Comparison of ENCODE assay signal across 10 cellular contexts in the genomic region with DNA sequence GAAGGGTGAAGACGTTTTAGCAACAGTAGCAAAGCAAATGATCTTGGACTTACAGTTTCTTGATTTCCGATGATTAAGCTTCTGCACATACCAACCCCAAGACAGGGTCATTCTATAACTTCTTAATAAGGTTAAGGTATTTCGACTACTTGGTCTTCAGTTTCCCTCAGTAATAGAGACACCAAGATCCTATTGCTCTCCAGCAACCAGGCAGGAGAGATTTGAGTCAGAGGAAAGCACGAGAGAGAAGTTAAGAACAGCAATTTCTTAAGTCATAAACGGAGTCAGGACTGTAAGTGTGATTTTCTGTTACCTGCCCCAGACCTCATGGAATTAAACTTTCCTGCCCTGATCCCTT.
DNase-seq lines count a peak whose midpoint lies in the region; ATAC-seq and TF ChIP-seq lines count a peak whose summit lies in the region.
"Had no signal": no experiment of that assay in that cellular context is flagged by ENCODE, and none has a peak within 500 bp of the region (broad histone marks: within the 10 kb centered on the region; RNA-seq: fewer than 3 reads in every experiment).

No MANE protein-coding gene starts in this region.

- TF ChIP-seq POLR2A in gastroesophageal sphincter (IDR thresholded peaks at IDR 0.05) (no peak), suprapubic skin (IDR thresholded peaks at IDR 0.05) (no peak)

- peak; percentile 19 for ATAC-seq in HG03460 (IDR thresholded peaks at IDR 0.05; ENCODE audit: unreplicated experiment)
- no peak for ATAC-seq in gastroesophageal sphincter
- no peak for ATAC-seq in WTC11

- peaks cover 1% of the 10 kb centered on the region for H3K36me3 Mint-ChIP-seq in T-helper 2 cell treated with Interferon-gamma antibody and Interleukin-4, amounts not matched to agents 5 μg/mL and 100 μg/mL, for 36 hours (ENCODE audit: low read depth)
- H3K36me3 Mint-ChIP-seq in WTC11 = peaks cover 27% of the 10 kb centered on the region
- peaks cover 1% of the 10 kb centered on the region for H3K36me3 Mint-ChIP-seq in activated CD4-positive, alpha-beta T cell treated with anti-CD3 and anti-CD28 coated beads, Interleukin-2, amount 10 ng/mL, durations not matched to agents 7 days and 5 days (ENCODE audit: low read depth)
- H3K36me3 Mint-ChIP-seq: memory B cell, T-cell had no signal

- H3K27ac ChIP-seq in gastroesophageal sphincter (peak overlapping the region; percentile 48 to 94 (median 89)), suprapubic skin (peak overlapping the region; percentile 82)

- 36 to 37% methylated on average over 5 of the region's 5 CpGs for WGBS in gastroesophageal sphincter (ENCODE audit: low coverage in 1 of 2), 2 donors
- 42% methylated on average over 5 of the region's 5 CpGs for whole genome bisulfite sequencing in suprapubic skin

- DNase-seq in T-helper 2 cell treated with Interferon-gamma antibody and Interleukin-4, amounts not matched to agents 5 μg/mL and 100 μg/mL, for 36 hours (ENCODE audit: low spot score) = no peak
- DNase-seq in T-helper 2 cell (no peak), suprapubic skin (ENCODE audit: low spot score in 2 of 2) (no peak), WTC11 (ENCODE audit: low spot score) (no peak), COLO668 (lab: John Stamatoyannopoulos, UW; ENCODE audit: unreplicated experiment) (no peak)
- no peak for DNase-seq in activated CD4-positive, alpha-beta T cell treated with anti-CD3 and anti-CD28 coated beads, Interleukin-2, amount 10 ng/mL, durations not matched to agents 7 days and 5 days

- peaks cover 33% of the 10 kb centered on the region for H3K27me3 Mint-ChIP-seq in T-helper 2 cell treated with Interferon-gamma antibody and Interleukin-4, amounts not matched to agents 5 μg/mL and 100 μg/mL, for 36 hours (ENCODE audit: low read depth)
- H3K27me3 Mint-ChIP-seq in WTC11 (ENCODE audit: low read depth) = peaks cover 26% of the 10 kb centered on the region
- peaks cover 9% of the 10 kb centered on the region for H3K27me3 Mint-ChIP-seq in activated CD4-positive, alpha-beta T cell treated with anti-CD3 and anti-CD28 coated beads, Interleukin-2, amount 10 ng/mL, durations not matched to agents 7 days and 5 days

- H3K36me3 ChIP-seq in gastroesophageal sphincter (no peaks in the 10 kb centered on the region), suprapubic skin (no peaks in the 10 kb centered on the region)

- H3K4me3 ChIP-seq in gastroesophageal sphincter (peak overlapping the region in 1 of 2 donors; percentile 50), suprapubic skin (peak overlapping the region; percentile 42)

- H3K4me1 ChIP-seq in gastroesophageal sphincter (peaks cover 0 to 22% (median 4%) of the 10 kb centered on the region in 3 donors), suprapubic skin (peaks cover 16% of the 10 kb centered on the region)

- H3K27me3 ChIP-seq in gastroesophageal sphincter (no peaks in the 10 kb centered on the region), suprapubic skin (no peaks in the 10 kb centered on the region)

- H3K4me3 Mint-ChIP-seq in T-helper 2 cell treated with Interferon-gamma antibody and Interleukin-4, amounts not matched to agents 5 μg/mL and 100 μg/mL, for 36 hours = peak overlapping the region; percentile 67
- no peak overlapping the region for H3K4me3 Mint-ChIP-seq in WTC11
- H3K4me3 Mint-ChIP-seq in activated CD4-positive, alpha-beta T cell treated with anti-CD3 and anti-CD28 coated beads, Interleukin-2, amount 10 ng/mL, durations not matched to agents 7 days and 5 days = no peak overlapping the region

- peaks cover 4% of the 10 kb centered on the region for H3K4me1 Mint-ChIP-seq in T-helper 2 cell treated with Interferon-gamma antibody and Interleukin-4, amounts not matched to agents 5 μg/mL and 100 μg/mL, for 36 hours (ENCODE audit: low read depth)
- H3K4me1 Mint-ChIP-seq in WTC11 = peaks cover 19% of the 10 kb centered on the region
- peaks cover 9% of the 10 kb centered on the region for H3K4me1 Mint-ChIP-seq in activated CD4-positive, alpha-beta T cell treated with anti-CD3 and anti-CD28 coated beads, Interleukin-2, amount 10 ng/mL, durations not matched to agents 7 days and 5 days

- TF ChIP-seq CTCF in gastroesophageal sphincter (IDR thresholded peaks at IDR 0.05) = no peak
- no peak for TF ChIP-seq CTCF in suprapubic skin (IDR thresholded peaks at IDR 0.05)
- TF ChIP-seq CTCF in WTC11 (IDR thresholded peaks at IDR 0.05) = no peak

- CTCF ChIA-PET in WTC11 (lab: Charles Lee) = interaction anchor here (0.8 to 1.7 kb wide), 8 partner anchors 13 to 899 kb away, joined by 3 to 17 read pairs (median 5); no protein-coding TSS in a partner anchor
- CTCF ChIA-PET in activated CD4-positive, alpha-beta T cell treated with anti-CD3 and anti-CD28 coated beads, Interleukin-2, amount 10 ng/mL, durations not matched to agents 7 days and 5 days (lab: Charles Lee) = interaction anchor here (1.1 kb wide), 1 partner anchor 724 kb away, joined by 3 read pairs; no protein-coding TSS in a partner anchor

- no peak overlapping the region for H3K27ac Mint-ChIP-seq in T-helper 2 cell treated with Interferon-gamma antibody and Interleukin-4, amounts not matched to agents 5 μg/mL and 100 μg/mL, for 36 hours
- H3K27ac Mint-ChIP-seq in WTC11 = no peak overlapping the region
- H3K27ac Mint-ChIP-seq in activated CD4-positive, alpha-beta T cell treated with anti-CD3 and anti-CD28 coated beads, Interleukin-2, amount 10 ng/mL, durations not matched to agents 7 days and 5 days = no peak overlapping the region
- H3K27ac Mint-ChIP-seq: memory B cell, T-cell had no signal

- H3K9me3 ChIP-seq in gastroesophageal sphincter (no peaks in the 10 kb centered on the region), suprapubic skin (no peaks in the 10 kb centered on the region)

- POLR2A ChIA-PET in WTC11 (lab: Charles Lee) = no interaction called here
- POLR2A ChIA-PET in activated CD4-positive, alpha-beta T cell treated with anti-CD3 and anti-CD28 coated beads, Interleukin-2, amount 10 ng/mL, durations not matched to agents 7 days and 5 days (lab: Charles Lee) = no interaction called here

- peaks cover 13% of the 10 kb centered on the region for H3K9me3 Mint-ChIP-seq in T-helper 2 cell treated with Interferon-gamma antibody and Interleukin-4, amounts not matched to agents 5 μg/mL and 100 μg/mL, for 36 hours
- H3K9me3 Mint-ChIP-seq in WTC11 = peaks cover 39% of the 10 kb centered on the region
- peaks cover 14% of the 10 kb centered on the region for H3K9me3 Mint-ChIP-seq in activated CD4-positive, alpha-beta T cell treated with anti-CD3 and anti-CD28 coated beads, Interleukin-2, amount 10 ng/mL, durations not matched to agents 7 days and 5 days

- no peak for TF ChIP-seq EP300 in gastroesophageal sphincter (IDR thresholded peaks at IDR 0.05)
- no peak for TF ChIP-seq EP300 in suprapubic skin (IDR thresholded peaks at IDR 0.05)

TF ChIP-seq in WTC11, 78 proteins besides CTCF, POLR2A, EP300 and RAD21 (continues in another document):
- TF ChIP-seq, protein P1, sequence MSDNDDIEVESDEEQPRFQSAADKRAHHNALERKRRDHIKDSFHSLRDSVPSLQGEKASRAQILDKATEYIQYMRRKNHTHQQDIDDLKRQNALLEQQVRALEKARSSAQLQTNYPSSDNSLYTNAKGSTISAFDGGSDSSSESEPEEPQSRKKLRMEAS (CRISPR knock-in tag; IDR thresholded peaks at IDR 0.05) = no peak
- no peak for TF ChIP-seq ZNF423 (CRISPR knock-in tag; IDR thresholded peaks at IDR 0.05)
- TF ChIP-seq ZNF138 (CRISPR knock-in tag; conservative IDR thresholded peaks at IDR 0.05) = no peak
- TF ChIP-seq RELA (CRISPR knock-in tag; IDR thresholded peaks at IDR 0.05; ENCODE audit: borderline replicate concordance) = no peak
- no peak for TF ChIP-seq GRHL2 (CRISPR knock-in tag; IDR thresholded peaks at IDR 0.05; ENCODE audit: insufficient replicate concordance, severe bottlenecking)
- no peak for TF ChIP-seq RORB (CRISPR knock-in tag; IDR thresholded peaks at IDR 0.05)
- TF ChIP-seq, protein P2, sequence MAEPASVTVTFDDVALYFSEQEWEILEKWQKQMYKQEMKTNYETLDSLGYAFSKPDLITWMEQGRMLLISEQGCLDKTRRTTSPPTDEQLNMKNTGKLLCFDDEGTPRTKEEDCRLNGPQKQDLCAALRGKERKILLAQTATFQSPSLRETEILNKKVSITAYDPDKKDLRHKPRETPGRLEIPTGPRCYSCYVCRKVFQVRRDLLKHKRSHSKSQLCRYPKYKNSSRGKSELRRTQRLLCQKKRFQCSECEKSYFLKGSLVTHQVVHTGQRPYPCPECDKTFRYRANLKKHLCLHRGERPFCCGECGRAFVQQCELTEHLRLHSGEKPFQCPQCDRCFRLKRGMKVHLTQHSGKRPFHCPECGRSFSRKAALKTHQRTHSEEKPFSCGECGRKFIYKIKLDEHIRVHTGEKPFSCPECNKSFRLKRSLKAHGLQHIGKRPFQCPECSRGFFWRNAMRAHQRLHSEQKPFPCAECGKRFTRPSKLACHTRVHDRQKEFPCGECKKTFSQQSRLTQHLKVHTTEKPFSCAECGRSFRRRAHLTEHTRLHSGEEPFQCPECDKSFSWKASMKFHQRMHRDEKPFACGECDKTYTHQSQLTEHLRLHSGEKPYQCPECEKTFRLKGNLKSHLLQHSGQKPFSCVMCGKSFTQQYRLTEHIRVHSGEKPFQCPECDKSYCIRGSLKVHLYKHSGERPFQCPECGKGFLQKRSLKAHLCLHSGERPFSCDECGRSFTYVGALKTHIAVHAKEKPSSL (CRISPR knock-in tag; conservative IDR thresholded peaks at IDR 0.05) = no peak
- no peak for TF ChIP-seq MXD4 (CRISPR knock-in tag; IDR thresholded peaks at IDR 0.05; ENCODE audit: borderline replicate concordance)
- TF ChIP-seq ZNF396 (CRISPR knock-in tag; IDR thresholded peaks at IDR 0.05; ENCODE audit: borderline replicate concordance) = no peak
- no peak for TF ChIP-seq FOXP1 (CRISPR knock-in tag; IDR thresholded peaks at IDR 0.05; ENCODE audit: borderline replicate concordance)
